Comparison of ENCODE assay signal across 8 cellular contexts in genomic region chr1:25431495-25432363, GRCh38. TPM values are rescaled to one million over a fixed set of nuclear protein-coding genes. Genes with fewer than 3 reads are reported as not detected.
A peak's percentile ranks its signal among the peaks of the same experiment; 100 is the strongest.
DNase-seq lines count a peak whose midpoint lies in the region; ATAC-seq and TF ChIP-seq lines count a peak whose summit lies in the region.

No MANE protein-coding gene starts in this region.

- ATAC-seq in CD8-positive, alpha-beta T cell, result no peak
- ATAC-seq in central memory CD8-positive, alpha-beta T cell (replicated peaks; ENCODE audit: extremely low read depth, poor library complexity, severe bottlenecking), result no peak
- ATAC-seq in lung (ENCODE audit: insufficient read depth, low FRiP score) (no peak), foreskin keratinocyte (no peak)

- DNase-seq in CD8-positive, alpha-beta T cell, result peak in 3 of 7 experiments; percentile 2 to 18 (median 8)
- DNase-seq in M059J (ENCODE audit: low read depth) (peak; percentile 11), lung (ENCODE audit: low spot score) (peak; percentile 31), tibial nerve (ENCODE audit: low spot score in 2 of 2) (no peak), SKM-1 (lab: John Stamatoyannopoulos, UW; ENCODE audit: unreplicated experiment) (no peak), NCI-H2107 (lab: John Stamatoyannopoulos, UW) (no peak), foreskin keratinocyte (no peak)
- no peak for DNase-seq in central memory CD8-positive, alpha-beta T cell (ENCODE audit: low spot score in 2 of 2)

- intact Hi-C loops in CD8-positive, alpha-beta T cell (cut with DNase I, micrococcal nuclease), result loop anchor here (2.0 to 10.0 kb wide), 8 partner anchors 15 to 787 kb away; partner anchors contain the start of genes TMEM50A (in 2 of the 2), PDIK1L (in 1 of the 2), SRRM1 (in 1 of the 2) and SYF2 (in 1 of the 2)

- no peaks in the 10 kb centered on the region for H3K9me3 ChIP-seq in CD8-positive, alpha-beta T cell (ENCODE audit: low read length)
- no peaks in the 10 kb centered on the region for H3K9me3 ChIP-seq in lung (ENCODE audit: control insufficient read depth in 2 of 2, insufficient read depth in 1 of 2, low read length in 1 of 2)
- no peaks in the 10 kb centered on the region for H3K9me3 ChIP-seq in tibial nerve

- TF ChIP-seq POLR2A in tibial nerve (IDR thresholded peaks at IDR 0.05), result no peak

- peak overlapping the region; percentile 87 for H3K27ac Mint-ChIP-seq in CD8-positive, alpha-beta T cell
- H3K27ac Mint-ChIP-seq in central memory CD8-positive, alpha-beta T cell (ENCODE audit: low read depth), result peak overlapping the region; percentile 87

- POLR2A ChIA-PET in CD8-positive, alpha-beta T cell (lab: Charles Lee), result interaction anchor here (0.6 to 2.9 kb wide), 13 partner anchors 8 to 388 kb away, joined by 3 to 16 read pairs (median 4); partner anchors contain the start of genes MTFR1L and SYF2

- peak overlapping the region; percentile 41 for H3K27ac ChIP-seq in CD8-positive, alpha-beta T cell (ENCODE audit: low read depth, low read length)
- H3K27ac ChIP-seq in lung (ENCODE audit: low read depth in 1 of 2, low read length in 1 of 2) (peak overlapping the region; percentile 86 to 96), tibial nerve (peak overlapping the region; percentile 72 to 96 (median 92)), foreskin keratinocyte (no peak overlapping the region)

- CTCF ChIA-PET in CD8-positive, alpha-beta T cell (lab: Charles Lee), result interaction anchor here (0.6 to 1.1 kb wide), 3 partner anchors 10 to 245 kb away, joined by 3 to 5 read pairs (median 3); no protein-coding TSS in a partner anchor

- no peaks in the 10 kb centered on the region for H3K27me3 ChIP-seq in CD8-positive, alpha-beta T cell (ENCODE audit: insufficient read depth, low read length)
- H3K27me3 ChIP-seq in lung (ENCODE audit: control insufficient read depth, insufficient read depth) (no peaks in the 10 kb centered on the region), tibial nerve (no peaks in the 10 kb centered on the region), foreskin keratinocyte (no peaks in the 10 kb centered on the region)

- peak overlapping the region; percentile 62 for H3K4me3 ChIP-seq in CD8-positive, alpha-beta T cell (ENCODE audit: low read depth, low read length)
- H3K4me3 ChIP-seq in lung (peak overlapping the region; percentile 92), tibial nerve (peak overlapping the region; percentile 94 to 100 (median 98))

- 2% methylated on average over 14 to 23 of the region's 23 CpGs for WGBS in lung, 2 donors
- 3% methylated on average over 8 to 12 of the region's 23 CpGs for WGBS in tibial nerve, 2 donors

- no peaks in the 10 kb centered on the region for H3K27me3 Mint-ChIP-seq in CD8-positive, alpha-beta T cell (ENCODE audit: low read depth)
- no peaks in the 10 kb centered on the region for H3K27me3 Mint-ChIP-seq in central memory CD8-positive, alpha-beta T cell

- H3K36me3 ChIP-seq in CD8-positive, alpha-beta T cell (ENCODE audit: insufficient read depth, low read length), result no peaks in the 10 kb centered on the region
- H3K36me3 ChIP-seq in lung (ENCODE audit: control insufficient read depth in 2 of 2, insufficient read depth in 2 of 2, low read length in 2 of 2), result no peaks in the 10 kb centered on the region
- no peaks in the 10 kb centered on the region for H3K36me3 ChIP-seq in tibial nerve

- peaks cover 53% of the 10 kb centered on the region for H3K4me1 ChIP-seq in CD8-positive, alpha-beta T cell (ENCODE audit: insufficient read depth, low read length)
- H3K4me1 ChIP-seq in lung (ENCODE audit: control insufficient read depth in 2 of 2, insufficient read depth in 2 of 2, low read length in 2 of 2) (peaks cover 0 to 28% of the 10 kb centered on the region in 2 donors), tibial nerve (peaks cover 0 to 56% (median 37%) of the 10 kb centered on the region in 4 donors), foreskin keratinocyte (peaks cover 10% of the 10 kb centered on the region)

- H3K4me3 Mint-ChIP-seq in CD8-positive, alpha-beta T cell, result peak overlapping the region; percentile 86
- peak overlapping the region; percentile 97 for H3K4me3 Mint-ChIP-seq in central memory CD8-positive, alpha-beta T cell

- H3K9me3 Mint-ChIP-seq in CD8-positive, alpha-beta T cell, result no peaks in the 10 kb centered on the region
- H3K9me3 Mint-ChIP-seq in central memory CD8-positive, alpha-beta T cell, result no peaks in the 10 kb centered on the region

- no peak for TF ChIP-seq CTCF in CD8-positive, alpha-beta T cell (IDR thresholded peaks at IDR 0.05)
- no peak for TF ChIP-seq CTCF in lung (IDR thresholded peaks at IDR 0.05; ENCODE audit: control extremely low read depth, extremely low read depth)
- no peak for TF ChIP-seq CTCF in tibial nerve (IDR thresholded peaks at IDR 0.05)
- TF ChIP-seq CTCF in foreskin keratinocyte (conservative IDR thresholded peaks at IDR 0.05), result no peak

- H3K36me3 Mint-ChIP-seq in CD8-positive, alpha-beta T cell, result peaks cover 7% of the 10 kb centered on the region
- peaks cover 11% of the 10 kb centered on the region for H3K36me3 Mint-ChIP-seq in central memory CD8-positive, alpha-beta T cell (ENCODE audit: insufficient read depth)

- TF ChIP-seq EP300 in tibial nerve (IDR thresholded peaks at IDR 0.05), result no peak

- peaks cover 62% of the 10 kb centered on the region for H3K4me1 Mint-ChIP-seq in CD8-positive, alpha-beta T cell (ENCODE audit: low read depth)
- H3K4me1 Mint-ChIP-seq in central memory CD8-positive, alpha-beta T cell, result peaks cover 52% of the 10 kb centered on the region

RNA-seq across cellular contexts. Expression of gene MACO1, which starts 1.0 kb away (rescaled TPM):
- total RNA-seq in CD8-positive, alpha-beta T cell, result 10 to 100 TPM; 44.7 to 47.0 TPM
- total RNA-seq in M059J (2014; rRNA removed; shearing (Covaris generic)), result 16.0 and 23.5 TPM in 2 replicates
- total RNA-seq in lung (10 to 100 TPM; 18.6 to 20.7 TPM), tibial nerve (10 to 100 TPM in 3 of 4 donors, 1 to 10 TPM in 1; 8.8 to 16.2 (median 13.7) TPM), foreskin keratinocyte (12.6 and 15.9 TPM in 2 replicates)
- polyA plus RNA-seq in lung (1 to 10 TPM; 7.9 to 8.7 TPM), foreskin keratinocyte (7.8 and 7.9 TPM in 2 replicates)

RNA-seq across cellular contexts. Expression of gene RHCE, which starts 11.1 kb away (rescaled TPM):
- under 1 TPM; 0.42 to 0.43 TPM for total RNA-seq in CD8-positive, alpha-beta T cell
- 0.42 and 1.4 TPM in 2 replicates for total RNA-seq in M059J (2014; rRNA removed; shearing (Covaris generic))
- total RNA-seq in lung (1 to 10 TPM in 1 of 2 donors, under 1 TPM in 1; 0.31 to 3.1 TPM), tibial nerve (under 1 TPM in 1 of 4 donors, not detected in 3; 0.22 TPM), foreskin keratinocyte (0.07 and 0.10 TPM in 2 replicates)
- polyA plus RNA-seq in lung (under 1 TPM; 0.12 to 0.26 TPM), foreskin keratinocyte (0.12 TPM in 1 of 2 replicates, not detected in the other)

Comparison
In these comparisons a context has a peak if more than half of its experiments do, and no peak if none do; other contexts are left out.
1. DNase-seq: peak in M059J (single experiment) and lung (single experiment); none in central memory CD8-positive, alpha-beta T cell (0 of 2), tibial nerve (0 of 2), SKM-1 (single experiment), NCI-H2107 (single experiment) and foreskin keratinocyte (0 of 2).
2. Peak in every context shown above with its lines, with median percentiles within 50 percentile points of each other: H3K4me3 ChIP-seq.